Comparison of ENCODE assay signal across 21 cellular contexts in genomic region chr12:16828891-16829290, GRCh38.
"Had no signal": no experiment of that assay in that cellular context is flagged by ENCODE, and none has a peak within 500 bp of the region (broad histone marks: within the 10 kb centered on the region; RNA-seq: fewer than 3 reads in every experiment).

No MANE protein-coding gene starts in this region.

- H3K27ac Mint-ChIP-seq: activated CD4-positive, alpha-beta T cell treated with anti-CD3 and anti-CD28 coated beads, Interleukin-2, amount 10 ng/mL, durations not matched to agents 7 days and 5 days; activated CD8-positive, alpha-beta T cell treated with anti-CD3 and anti-CD28 coated beads for 36 hours; activated naive CD4-positive, alpha-beta T cell treated with anti-CD3 and anti-CD28 coated beads, Interleukin-2, amount 50 U/mL, for 24 hours; activated T-helper 1 cell treated with anti-CD3 and anti-CD28 coated beads, Interleukin-12 subunit alpha, Interleukin-12 subunit beta, Interleukin-2, Interleukin-4 antibody, amounts not matched to agents 30 ng/mL and 10 ng/mL and 1 ng/mL, durations not matched to agents 14 hours and 24 hours and 36 hours; naive thymus-derived CD4-positive, alpha-beta T cell; stimulated activated memory B cell treated with anti-CD40 and anti-IgM and Interleukin-4, amounts not matched to agents 10 μg/mL and 1 μg/mL and 100 μg/mL, for 72 hours had no signal

- H3K9me3 ChIP-seq: body of pancreas, suprapubic skin, tibial nerve had no signal

- H3K4me1 ChIP-seq: body of pancreas, left ventricle myocardium inferior, stomach, suprapubic skin, tibial nerve had no signal

- H3K4me1 Mint-ChIP-seq: activated CD4-positive, alpha-beta T cell treated with anti-CD3 and anti-CD28 coated beads, Interleukin-2, amount 10 ng/mL, durations not matched to agents 7 days and 5 days; activated naive CD4-positive, alpha-beta T cell treated with anti-CD3 and anti-CD28 coated beads, Interleukin-2, amount 50 U/mL, for 24 hours; naive thymus-derived CD4-positive, alpha-beta T cell; neural crest cell; stimulated activated memory B cell treated with anti-CD40 and anti-IgM and Interleukin-4, amounts not matched to agents 10 μg/mL and 1 μg/mL and 100 μg/mL, for 72 hours had no signal

- H3K27ac ChIP-seq: body of pancreas, cardiac muscle cell, left ventricle myocardium inferior, stomach, suprapubic skin, tibial nerve, VCaP had no signal

- H3K27me3 Mint-ChIP-seq: activated CD4-positive, alpha-beta T cell treated with anti-CD3 and anti-CD28 coated beads, Interleukin-2, amount 10 ng/mL, durations not matched to agents 7 days and 5 days; activated CD8-positive, alpha-beta T cell treated with anti-CD3 and anti-CD28 coated beads for 36 hours; activated naive CD4-positive, alpha-beta T cell treated with anti-CD3 and anti-CD28 coated beads, Interleukin-2, amount 50 U/mL, for 24 hours; naive thymus-derived CD4-positive, alpha-beta T cell; stimulated activated memory B cell treated with anti-CD40 and anti-IgM and Interleukin-4, amounts not matched to agents 10 μg/mL and 1 μg/mL and 100 μg/mL, for 72 hours had no signal

- H3K36me3 Mint-ChIP-seq: activated naive CD4-positive, alpha-beta T cell treated with anti-CD3 and anti-CD28 coated beads, Interleukin-2, amount 50 U/mL, for 24 hours; naive thymus-derived CD4-positive, alpha-beta T cell; stimulated activated memory B cell treated with anti-CD40 and anti-IgM and Interleukin-4, amounts not matched to agents 10 μg/mL and 1 μg/mL and 100 μg/mL, for 72 hours had no signal

- H3K4me3 Mint-ChIP-seq: activated CD4-positive, alpha-beta T cell treated with anti-CD3 and anti-CD28 coated beads, Interleukin-2, amount 10 ng/mL, durations not matched to agents 7 days and 5 days; activated CD8-positive, alpha-beta T cell treated with anti-CD3 and anti-CD28 coated beads for 36 hours; activated naive CD4-positive, alpha-beta T cell treated with anti-CD3 and anti-CD28 coated beads, Interleukin-2, amount 50 U/mL, for 24 hours; activated T-helper 1 cell treated with anti-CD3 and anti-CD28 coated beads, Interleukin-12 subunit alpha, Interleukin-12 subunit beta, Interleukin-2, Interleukin-4 antibody, amounts not matched to agents 30 ng/mL and 10 ng/mL and 1 ng/mL, durations not matched to agents 14 hours and 24 hours and 36 hours; naive thymus-derived CD4-positive, alpha-beta T cell; neural crest cell; stimulated activated memory B cell treated with anti-CD40 and anti-IgM and Interleukin-4, amounts not matched to agents 10 μg/mL and 1 μg/mL and 100 μg/mL, for 72 hours had no signal

- DNase-seq: activated CD4-positive, alpha-beta T cell treated with anti-CD3 and anti-CD28 coated beads, Interleukin-2, amount 10 ng/mL, durations not matched to agents 7 days and 5 days; activated CD4-positive, CD25-positive, alpha-beta regulatory T cell treated with anti-CD3 and anti-CD28 coated beads, Interleukin-2, amount 50 U/mL, for 72 hours; activated CD8-positive, alpha-beta T cell treated with anti-CD3 and anti-CD28 coated beads for 36 hours; activated gamma-delta T cell treated with Interleukin-2 at 50 U/mL for 16 hours; anterior cingulate cortex; body of pancreas; left ventricle myocardium inferior; naive thymus-derived CD4-positive, alpha-beta T cell; occipital lobe; posterior cingulate gyrus; stimulated activated CD4-positive, alpha-beta T cell treated with anti-CD3 and anti-CD28 coated beads, Interleukin-15, amount 100 ng/mL, for 24 hours; stomach had no signal

- H3K27me3 ChIP-seq: body of pancreas, cardiac muscle cell, stomach, suprapubic skin, tibial nerve had no signal

- H3K36me3 ChIP-seq: cardiac muscle cell, left ventricle myocardium inferior, stomach, suprapubic skin, tibial nerve had no signal

- H3K4me3 ChIP-seq: body of pancreas, cardiac muscle cell, left ventricle myocardium inferior, smooth muscle cell, stomach, suprapubic skin, tibial nerve had no signal
